Comparison of ENCODE assay signal across 2 cellular contexts in the genomic region with DNA sequence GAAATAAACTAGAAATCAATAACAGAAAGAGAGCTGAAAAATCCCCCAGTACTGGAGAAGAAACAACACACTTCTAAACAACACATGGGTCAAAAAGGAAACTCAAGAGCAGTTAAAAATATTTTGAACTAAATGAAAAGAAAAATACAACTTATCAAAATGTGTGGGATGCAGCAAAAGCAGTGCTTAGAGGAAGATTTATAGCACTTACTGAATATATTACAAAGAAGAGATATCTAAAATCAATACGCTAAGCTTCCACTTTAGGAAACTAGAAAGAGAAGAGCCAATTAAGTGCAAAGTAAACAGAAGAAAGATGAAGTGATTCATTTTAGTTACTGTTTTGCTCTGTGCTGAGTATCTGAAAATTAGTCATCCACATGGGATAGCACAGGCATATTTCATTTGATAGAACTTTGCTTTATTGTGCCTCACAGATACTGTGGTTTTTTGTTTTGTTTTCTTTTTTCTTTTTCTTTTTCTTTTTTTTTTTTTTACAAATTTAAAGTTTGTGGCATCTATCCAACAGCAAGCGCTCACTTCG.
TF ChIP-seq lines count a peak whose summit lies in the region.

No MANE protein-coding gene starts in this region.

TF ChIP-seq in A549, 52 proteins besides CTCF, POLR2A, EP300 and RAD21 (continued from another document):
- TF ChIP-seq NFE2L2 (conservative IDR thresholded peaks at IDR 0.05; ENCODE audit: low read length), result no peak
TF ChIP-seq in A549: peak in this region for 0.

TF ChIP-seq in GM23338, 12 proteins besides CTCF, POLR2A, EP300 and RAD21 (continued from another document):
- TF ChIP-seq, protein P1, sequence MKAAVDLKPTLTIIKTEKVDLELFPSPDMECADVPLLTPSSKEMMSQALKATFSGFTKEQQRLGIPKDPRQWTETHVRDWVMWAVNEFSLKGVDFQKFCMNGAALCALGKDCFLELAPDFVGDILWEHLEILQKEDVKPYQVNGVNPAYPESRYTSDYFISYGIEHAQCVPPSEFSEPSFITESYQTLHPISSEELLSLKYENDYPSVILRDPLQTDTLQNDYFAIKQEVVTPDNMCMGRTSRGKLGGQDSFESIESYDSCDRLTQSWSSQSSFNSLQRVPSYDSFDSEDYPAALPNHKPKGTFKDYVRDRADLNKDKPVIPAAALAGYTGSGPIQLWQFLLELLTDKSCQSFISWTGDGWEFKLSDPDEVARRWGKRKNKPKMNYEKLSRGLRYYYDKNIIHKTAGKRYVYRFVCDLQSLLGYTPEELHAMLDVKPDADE (IDR thresholded peaks at IDR 0.05), result no peak
- no peak for TF ChIP-seq CREB1 (CRISPR knock-in tag; IDR thresholded peaks at IDR 0.05; ENCODE audit: low read depth)
- TF ChIP-seq, protein P2, sequence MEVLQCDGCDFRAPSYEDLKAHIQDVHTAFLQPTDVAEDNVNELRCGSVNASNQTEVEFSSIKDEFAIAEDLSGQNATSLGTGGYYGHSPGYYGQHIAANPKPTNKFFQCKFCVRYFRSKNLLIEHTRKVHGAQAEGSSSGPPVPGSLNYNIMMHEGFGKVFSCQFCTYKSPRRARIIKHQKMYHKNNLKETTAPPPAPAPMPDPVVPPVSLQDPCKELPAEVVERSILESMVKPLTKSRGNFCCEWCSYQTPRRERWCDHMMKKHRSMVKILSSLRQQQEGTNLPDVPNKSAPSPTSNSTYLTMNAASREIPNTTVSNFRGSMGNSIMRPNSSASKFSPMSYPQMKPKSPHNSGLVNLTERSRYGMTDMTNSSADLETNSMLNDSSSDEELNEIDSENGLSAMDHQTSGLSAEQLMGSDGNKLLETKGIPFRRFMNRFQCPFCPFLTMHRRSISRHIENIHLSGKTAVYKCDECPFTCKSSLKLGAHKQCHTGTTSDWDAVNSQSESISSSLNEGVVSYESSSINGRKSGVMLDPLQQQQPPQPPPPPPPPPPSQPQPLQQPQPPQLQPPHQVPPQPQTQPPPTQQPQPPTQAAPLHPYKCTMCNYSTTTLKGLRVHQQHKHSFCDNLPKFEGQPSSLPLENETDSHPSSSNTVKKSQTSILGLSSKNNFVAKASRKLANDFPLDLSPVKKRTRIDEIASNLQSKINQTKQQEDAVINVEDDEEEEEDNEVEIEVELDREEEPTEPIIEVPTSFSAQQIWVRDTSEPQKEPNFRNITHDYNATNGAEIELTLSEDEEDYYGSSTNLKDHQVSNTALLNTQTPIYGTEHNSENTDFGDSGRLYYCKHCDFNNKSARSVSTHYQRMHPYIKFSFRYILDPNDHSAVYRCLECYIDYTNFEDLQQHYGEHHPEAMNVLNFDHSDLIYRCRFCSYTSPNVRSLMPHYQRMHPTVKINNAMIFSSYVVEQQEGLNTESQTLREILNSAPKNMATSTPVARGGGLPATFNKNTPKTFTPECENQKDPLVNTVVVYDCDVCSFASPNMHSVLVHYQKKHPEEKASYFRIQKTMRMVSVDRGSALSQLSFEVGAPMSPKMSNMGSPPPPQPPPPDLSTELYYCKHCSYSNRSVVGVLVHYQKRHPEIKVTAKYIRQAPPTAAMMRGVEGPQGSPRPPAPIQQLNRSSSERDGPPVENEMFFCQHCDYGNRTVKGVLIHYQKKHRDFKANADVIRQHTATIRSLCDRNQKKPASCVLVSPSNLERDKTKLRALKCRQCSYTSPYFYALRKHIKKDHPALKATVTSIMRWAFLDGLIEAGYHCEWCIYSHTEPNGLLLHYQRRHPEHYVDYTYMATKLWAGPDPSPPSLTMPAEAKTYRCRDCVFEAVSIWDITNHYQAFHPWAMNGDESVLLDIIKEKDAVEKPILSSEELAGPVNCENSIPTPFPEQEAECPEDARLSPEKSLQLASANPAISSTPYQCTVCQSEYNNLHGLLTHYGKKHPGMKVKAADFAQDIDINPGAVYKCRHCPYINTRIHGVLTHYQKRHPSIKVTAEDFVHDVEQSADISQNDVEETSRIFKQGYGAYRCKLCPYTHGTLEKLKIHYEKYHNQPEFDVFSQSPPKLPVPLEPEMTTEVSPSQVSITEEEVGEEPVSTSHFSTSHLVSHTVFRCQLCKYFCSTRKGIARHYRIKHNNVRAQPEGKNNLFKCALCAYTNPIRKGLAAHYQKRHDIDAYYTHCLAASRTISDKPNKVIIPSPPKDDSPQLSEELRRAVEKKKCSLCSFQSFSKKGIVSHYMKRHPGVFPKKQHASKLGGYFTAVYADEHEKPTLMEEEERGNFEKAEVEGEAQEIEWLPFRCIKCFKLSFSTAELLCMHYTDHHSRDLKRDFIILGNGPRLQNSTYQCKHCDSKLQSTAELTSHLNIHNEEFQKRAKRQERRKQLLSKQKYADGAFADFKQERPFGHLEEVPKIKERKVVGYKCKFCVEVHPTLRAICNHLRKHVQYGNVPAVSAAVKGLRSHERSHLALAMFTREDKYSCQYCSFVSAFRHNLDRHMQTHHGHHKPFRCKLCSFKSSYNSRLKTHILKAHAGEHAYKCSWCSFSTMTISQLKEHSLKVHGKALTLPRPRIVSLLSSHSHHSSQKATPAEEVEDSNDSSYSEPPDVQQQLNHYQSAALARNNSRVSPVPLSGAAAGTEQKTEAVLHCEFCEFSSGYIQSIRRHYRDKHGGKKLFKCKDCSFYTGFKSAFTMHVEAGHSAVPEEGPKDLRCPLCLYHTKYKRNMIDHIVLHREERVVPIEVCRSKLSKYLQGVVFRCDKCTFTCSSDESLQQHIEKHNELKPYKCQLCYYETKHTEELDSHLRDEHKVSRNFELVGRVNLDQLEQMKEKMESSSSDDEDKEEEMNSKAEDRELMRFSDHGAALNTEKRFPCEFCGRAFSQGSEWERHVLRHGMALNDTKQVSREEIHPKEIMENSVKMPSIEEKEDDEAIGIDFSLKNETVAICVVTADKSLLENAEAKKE (CRISPR knock-in tag; IDR thresholded peaks at IDR 0.05), result no peak
- TF ChIP-seq JUNB (IDR thresholded peaks at IDR 0.05; ENCODE audit: unreplicated experiment), result no peak
- TF ChIP-seq POLR2AphosphoS5 (IDR thresholded peaks at IDR 0.05; ENCODE audit: low read depth), result no peak
